10 cellular contexts compared by ENCODE assay signal in the genomic region with DNA sequence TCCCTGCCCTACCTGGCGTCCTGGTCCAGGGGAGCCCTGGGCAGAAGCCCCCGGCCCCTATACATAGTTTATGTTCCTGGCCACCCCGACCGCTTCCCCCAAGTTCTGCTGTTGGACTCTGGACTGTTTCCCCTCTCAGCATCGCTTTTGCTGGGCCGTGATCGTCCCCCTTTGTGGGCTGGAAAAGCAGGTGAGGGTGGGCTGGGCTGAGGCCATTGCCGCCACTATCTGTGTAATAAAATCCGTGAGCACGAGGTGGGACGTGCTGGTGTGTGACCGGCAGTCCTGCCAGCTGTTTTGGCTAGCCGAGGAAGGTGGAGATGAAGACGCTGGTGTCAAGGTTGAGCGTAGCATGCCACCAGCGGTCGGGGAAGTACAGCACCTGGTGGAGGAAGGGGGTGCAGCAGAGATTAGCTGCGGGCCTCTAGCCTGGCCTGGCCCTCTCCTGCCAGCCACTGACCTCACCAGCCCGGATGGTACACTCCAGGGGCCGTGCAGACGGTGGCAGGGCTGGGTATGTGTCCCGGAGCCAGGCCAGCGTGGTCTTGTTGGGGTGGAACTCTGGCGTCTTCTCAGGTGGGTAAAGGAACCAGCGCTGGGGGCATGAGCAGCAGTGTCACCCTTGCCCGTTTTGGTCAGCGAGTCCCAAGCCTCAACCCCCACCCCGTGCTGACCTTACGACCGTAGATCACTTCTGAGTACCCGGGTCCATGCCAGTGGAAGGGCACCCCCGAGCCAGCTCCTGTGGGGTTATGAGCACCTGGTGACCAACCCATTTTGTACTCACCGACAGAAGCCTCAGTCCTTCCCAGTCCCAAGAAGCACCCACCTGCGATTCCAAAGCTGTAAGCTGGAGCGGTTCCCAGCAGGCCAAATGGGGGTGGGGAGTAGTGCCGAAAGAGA. TPM values are rescaled to one million over a fixed set of nuclear protein-coding genes. Genes with fewer than 3 reads are reported as not detected.
DNase-seq lines count a peak whose midpoint lies in the region; ATAC-seq and TF ChIP-seq lines count a peak whose summit lies in the region.
"Had no signal": no experiment of that assay in that cellular context is flagged by ENCODE, and none has a peak within 500 bp of the region (broad histone marks: within the 10 kb centered on the region; RNA-seq: fewer than 3 reads in every experiment).

No MANE protein-coding gene starts in this region.

- intact Hi-C loops in natural killer cell (cut with micrococcal nuclease), result no loop called here

- H3K27ac Mint-ChIP-seq in CD4-positive, CD25-positive, alpha-beta regulatory T cell, result peak overlapping the region in 2 of 3 donors; percentile 85 to 86
- H3K27ac Mint-ChIP-seq in central memory CD8-positive, alpha-beta T cell (ENCODE audit: low read depth), result no peak overlapping the region
- H3K27ac Mint-ChIP-seq in natural killer cell, result peak overlapping the region; percentile 11 to 85

- H3K9me3 Mint-ChIP-seq in CD4-positive, CD25-positive, alpha-beta regulatory T cell, result no peaks in the 10 kb centered on the region
- no peaks in the 10 kb centered on the region for H3K9me3 Mint-ChIP-seq in central memory CD8-positive, alpha-beta T cell
- H3K9me3 Mint-ChIP-seq in natural killer cell, result no peaks in the 10 kb centered on the region

- peak overlapping the region; percentile 73 for H3K27ac ChIP-seq in CD4-positive, CD25-positive, alpha-beta regulatory T cell (ENCODE audit: insufficient read depth, low read length, poor library complexity, severe bottlenecking)

- H3K36me3 Mint-ChIP-seq in CD4-positive, CD25-positive, alpha-beta regulatory T cell, result peaks cover 3% of the 10 kb centered on the region
- H3K36me3 Mint-ChIP-seq in central memory CD8-positive, alpha-beta T cell (ENCODE audit: insufficient read depth), result peaks cover 28% of the 10 kb centered on the region
- no peaks in the 10 kb centered on the region for H3K36me3 Mint-ChIP-seq in natural killer cell

- no peaks in the 10 kb centered on the region for H3K9me3 ChIP-seq in CD4-positive, CD25-positive, alpha-beta regulatory T cell (ENCODE audit: control insufficient read depth in 2 of 2, low read length in 2 of 2)
- H3K9me3 ChIP-seq: gastroesophageal sphincter had no signal

- no peaks in the 10 kb centered on the region for H3K27me3 Mint-ChIP-seq in CD4-positive, CD25-positive, alpha-beta regulatory T cell
- H3K27me3 Mint-ChIP-seq in central memory CD8-positive, alpha-beta T cell, result no peaks in the 10 kb centered on the region
- H3K27me3 Mint-ChIP-seq in natural killer cell (ENCODE audit: low read depth in 2 of 2), result no peaks in the 10 kb centered on the region

- H3K27me3 ChIP-seq in CD4-positive, CD25-positive, alpha-beta regulatory T cell (ENCODE audit: control insufficient read depth, insufficient read depth, low read length), result no peaks in the 10 kb centered on the region
- H3K27me3 ChIP-seq: gastroesophageal sphincter had no signal

- H3K4me1 Mint-ChIP-seq in CD4-positive, CD25-positive, alpha-beta regulatory T cell, result peaks cover 0 to 38% (median 5%) of the 10 kb centered on the region in 4 donors
- peaks cover 32% of the 10 kb centered on the region for H3K4me1 Mint-ChIP-seq in central memory CD8-positive, alpha-beta T cell
- H3K4me1 Mint-ChIP-seq in natural killer cell, result peaks cover 0 to 35% of the 10 kb centered on the region in 2 donors

- peak overlapping the region; percentile 76 to 86 (median 80) for H3K4me3 Mint-ChIP-seq in CD4-positive, CD25-positive, alpha-beta regulatory T cell
- peak overlapping the region; percentile 73 for H3K4me3 Mint-ChIP-seq in central memory CD8-positive, alpha-beta T cell
- peak overlapping the region; percentile 70 for H3K4me3 Mint-ChIP-seq in natural killer cell

- peaks cover 43% of the 10 kb centered on the region for H3K4me1 ChIP-seq in CD4-positive, CD25-positive, alpha-beta regulatory T cell (ENCODE audit: control insufficient read depth, insufficient read depth, low read length, poor library complexity, severe bottlenecking)

- TF ChIP-seq CTCF in LNCaP clone FGC (IDR thresholded peaks at IDR 0.05; ENCODE audit: control insufficient read depth, extremely low read depth, insufficient read depth), result no peak
- TF ChIP-seq CTCF in natural killer cell (IDR thresholded peaks at IDR 0.05), result no peak

- no peak for DNase-seq in CD4-positive, CD25-positive, alpha-beta regulatory T cell
- DNase-seq in LNCaP clone FGC (ENCODE audit: low read depth) (no peak), natural killer cell (no peak), iPS-NIHi11 (ENCODE audit: low spot score) (no peak), NCI-H1048 (lab: John Stamatoyannopoulos, UW) (no peak), NCI-H526 (lab: John Stamatoyannopoulos, UW) (no peak)
- no peak for DNase-seq in central memory CD8-positive, alpha-beta T cell (ENCODE audit: low spot score in 2 of 2)
- DNase-seq: NCI-H1417 had no signal

- H3K4me3 ChIP-seq in CD4-positive, CD25-positive, alpha-beta regulatory T cell (ENCODE audit: low read depth, low read length), result no peak overlapping the region
- H3K4me3 ChIP-seq in LNCaP clone FGC (ENCODE audit: low read depth, low read length), result peak overlapping the region; percentile 72

- H3K36me3 ChIP-seq in CD4-positive, CD25-positive, alpha-beta regulatory T cell (ENCODE audit: control insufficient read depth, insufficient read depth, low read length), result peaks cover 12% of the 10 kb centered on the region

- no peak for ATAC-seq in CD4-positive, CD25-positive, alpha-beta regulatory T cell (ENCODE audit: low read depth in 2 of 2)
- ATAC-seq in central memory CD8-positive, alpha-beta T cell (replicated peaks; ENCODE audit: extremely low read depth, poor library complexity, severe bottlenecking), result no peak
- no peak for ATAC-seq in natural killer cell
- ATAC-seq in GM18861 (IDR thresholded peaks at IDR 0.05; ENCODE audit: unreplicated experiment), result no peak
- ATAC-seq: gastroesophageal sphincter had no signal

RNA-seq across cellular contexts. Expression of a gene that starts 1.4 kb away (rescaled TPM):
- 22.7 TPM for total RNA-seq in CD4-positive, CD25-positive, alpha-beta regulatory T cell
- polyA plus RNA-seq in CD4-positive, CD25-positive, alpha-beta regulatory T cell, result 10 to 100 TPM; 29.2 to 36.2 (median 33.4) TPM
- 10 to 100 TPM; 29.5 to 32.6 (median 31.5) TPM for total RNA-seq in natural killer cell

RNA-seq across cellular contexts. Expression of a gene that starts 2.5 kb away (rescaled TPM):
- total RNA-seq in CD4-positive, CD25-positive, alpha-beta regulatory T cell, result 63.2 TPM
- polyA plus RNA-seq in CD4-positive, CD25-positive, alpha-beta regulatory T cell, result 100 to 1,000 TPM; 117 to 142 (median 135) TPM
- 10 to 100 TPM; 89.5 to 95.4 (median 93.5) TPM for total RNA-seq in natural killer cell

RNA-seq across cellular contexts. Expression of a gene that starts 7.3 kb away (rescaled TPM):
- total RNA-seq in CD4-positive, CD25-positive, alpha-beta regulatory T cell, result 3.2 TPM
- 1 to 10 TPM in 1 of 4 donors, under 1 TPM in 2, not detected in 1; 0.49 to 1.5 (median 0.88) TPM for polyA plus RNA-seq in CD4-positive, CD25-positive, alpha-beta regulatory T cell
- 1 to 10 TPM; 2.9 to 4.2 (median 4.2) TPM for total RNA-seq in natural killer cell

RNA-seq across cellular contexts. Expression of a gene that starts 7.5 kb away (rescaled TPM):
- 8.9 TPM for total RNA-seq in CD4-positive, CD25-positive, alpha-beta regulatory T cell
- 10 to 100 TPM in 2 of 4 donors, 1 to 10 TPM in 2; 7.9 to 10.4 (median 10.0) TPM for polyA plus RNA-seq in CD4-positive, CD25-positive, alpha-beta regulatory T cell
- total RNA-seq in natural killer cell, result 10 to 100 TPM in 2 of 3 donors, 1 to 10 TPM in 1; 8.8 to 14.1 (median 10.2) TPM

RNA-seq across cellular contexts. Expression of a gene that starts 14.8 kb away (rescaled TPM):
- 212 TPM for total RNA-seq in CD4-positive, CD25-positive, alpha-beta regulatory T cell
- 10 to 100 TPM; 34.3 to 47.1 (median 38.4) TPM for polyA plus RNA-seq in CD4-positive, CD25-positive, alpha-beta regulatory T cell
- total RNA-seq in natural killer cell, result 100 to 1,000 TPM; 205 to 216 (median 211) TPM
